Comparison of ENCODE assay signal across 1 cellular context in genomic region chr2:233837694-233838229, GRCh38.
TF ChIP-seq lines count a peak whose summit lies in the region.

No MANE protein-coding gene starts in this region.

TF ChIP-seq in GM12878, 131 proteins besides CTCF, POLR2A, EP300 and RAD21:
- TF ChIP-seq NR2C1 (IDR thresholded peaks at IDR 0.05) = no peak
